Comparison of ENCODE assay signal across 9 cellular contexts in genomic region chr20:21182832-21183563, GRCh38. TPM values are rescaled to one million over a fixed set of nuclear protein-coding genes. Genes with fewer than 3 reads are reported as not detected.
DNase-seq lines count a peak whose midpoint lies in the region; ATAC-seq and TF ChIP-seq lines count a peak whose summit lies in the region.
"Had no signal": no experiment of that assay in that cellular context is flagged by ENCODE, and none has a peak within 500 bp of the region (broad histone marks: within the 10 kb centered on the region; RNA-seq: fewer than 3 reads in every experiment).

No MANE protein-coding gene starts in this region.

- DNase-seq in Caki2 (ENCODE audit: low read depth) (peak; percentile 11), NOMO-1 treated with dmso at 0.1 percent for 144 hours (lab: John Stamatoyannopoulos, UW; ENCODE audit: unreplicated experiment) (peak; percentile 6), epidermal melanocyte (ENCODE audit: insufficient read length, low spot score) (peak; percentile 48), psoas muscle (no peak), HuH-7.5 (ENCODE audit: low spot score) (no peak), activated T-cell treated with anti-CD3 and anti-CD28 coated beads for 4 hours (no peak), NCI-H2029 treated with DMSO at 0.1 percent for 48 hours (lab: John Stamatoyannopoulos, UW) (no peak)
- DNase-seq: activated CD8-positive, alpha-beta memory T cell treated with anti-CD3 and anti-CD28 coated beads, Interleukin-2, amount 10 ng/mL, durations not matched to agents 7 days and 5 days had no signal

- in situ Hi-C loops in Caki2 (cut with HindIII; ENCODE audit: low pct_unique_long_range_greater_than_20kb, low sequenced_read_pairs): no loop called here

- no peak overlapping the region for H3K4me3 ChIP-seq in psoas muscle

- no peaks in the 10 kb centered on the region for H3K27me3 ChIP-seq in psoas muscle (ENCODE audit: insufficient read depth in 3 of 3, low read length in 2 of 3)

- peak overlapping the region; percentile 12 for H3K27ac ChIP-seq in psoas muscle

- no peak for TF ChIP-seq CTCF in psoas muscle (IDR thresholded peaks at IDR 0.05)

- WGBS in psoas muscle, 3 donors: 34 to 51% (median 35%) methylated on average over 7 of the region's 7 CpGs

- intact Hi-C loops in psoas muscle (cut with DNase I): no loop called here

- H3K36me3 ChIP-seq in psoas muscle (ENCODE audit: insufficient read depth in 1 of 2, low read depth in 1 of 2): no peaks in the 10 kb centered on the region

- no peaks in the 10 kb centered on the region for H3K9me3 ChIP-seq in psoas muscle

- H3K4me1 ChIP-seq in psoas muscle: peaks cover 11% of the 10 kb centered on the region

- ATAC-seq in psoas muscle: peak; percentile 75 to 95 (median 87)
- no peak for ATAC-seq in GM18907 (IDR thresholded peaks at IDR 0.05; ENCODE audit: unreplicated experiment)
- ATAC-seq: activated CD8-positive, alpha-beta memory T cell treated with anti-CD3 and anti-CD28 coated beads, Interleukin-2, amount 10 ng/mL, durations not matched to agents 7 days and 5 days had no signal

RNA-seq across cellular contexts. Expression of gene KIZ, which starts 57.1 kb away (rescaled TPM):
- total RNA-seq in Caki2 (2014; rRNA removed; shearing (Covaris generic); ENCODE audit: low replicate concordance): 8.4 and 8.7 TPM in 2 replicates
- total RNA-seq in psoas muscle: 10 to 100 TPM; 18.6 to 26.2 (median 22.7) TPM
- polyA plus RNA-seq in psoas muscle: 10 to 100 TPM in 2 of 3 donors, 1 to 10 TPM in 1; 4.6 to 17.1 (median 12.9) TPM

Comparison
In these comparisons a context has a peak if more than half of its experiments do, and no peak if none do; other contexts are left out.
1. DNase-seq: peak in Caki2 (single experiment), NOMO-1 treated with dmso at 0.1 percent for 144 hours (single experiment) and epidermal melanocyte (single experiment); none in psoas muscle (0 of 2), HuH-7.5 (single experiment), activated T-cell treated with anti-CD3 and anti-CD28 coated beads for 4 hours (single experiment) and NCI-H2029 treated with DMSO at 0.1 percent for 48 hours (single experiment).